8 cellular contexts compared by ENCODE assay signal in genomic region chr6:85354761-85355618, GRCh38.
DNase-seq lines count a peak whose midpoint lies in the region; ATAC-seq, FAIRE-seq and TF ChIP-seq lines count a peak whose summit lies in the region.

No MANE protein-coding gene starts in this region.

- H3K4me1 Mint-ChIP-seq in chondrocyte (ENCODE audit: low read depth) = peaks cover 4% of the 10 kb centered on the region

- intact Hi-C loops in right lobe of liver (cut with DNase I) = loop anchor here in 1 of 2 donors (10.0 kb wide), 1 partner anchor 130 kb away; no protein-coding TSS in a partner anchor

- TF ChIP-seq CTCF in A549 (IDR thresholded peaks at IDR 0.05) (peak; percentile 88), chondrocyte (IDR thresholded peaks at IDR 0.05) (peak; percentile 99), right lobe of liver (IDR thresholded peaks at IDR 0.05) (peak; percentile 93 to 97 (median 96))

- TF ChIP-seq RAD21 in A549 (conservative IDR thresholded peaks at IDR 0.05 in 1 of 2, IDR thresholded peaks at IDR 0.05 in 1 of 2) = peak; percentile 92 to 97

- H3K27me3 Mint-ChIP-seq in chondrocyte (ENCODE audit: low read depth) = no peaks in the 10 kb centered on the region

- H3K27me3 ChIP-seq in right lobe of liver = no peaks in the 10 kb centered on the region

- CTCF ChIA-PET in A549 (lab: Yijun Ruan, JAX) = interaction anchor here (0.6 to 7.3 kb wide), 35 partner anchors 11 to 288 kb away, joined by 3 to 161 read pairs (median 4); partner anchors contain the start of gene NT5E

- POLR2A ChIA-PET in A549 (lab: Yijun Ruan, JAX) = interaction anchor here (0.7 kb wide), 1 partner anchor 49 kb away, joined by 3 read pairs; no protein-coding TSS in a partner anchor

- no peak overlapping the region for H3K27ac Mint-ChIP-seq in chondrocyte (ENCODE audit: unreplicated experiment)

- no peaks in the 10 kb centered on the region for H3K36me3 Mint-ChIP-seq in chondrocyte (ENCODE audit: low read depth)

- H3K9me3 ChIP-seq in A549 (no peaks in the 10 kb centered on the region), right lobe of liver (no peaks in the 10 kb centered on the region)

- peak overlapping the region; percentile 40; the same call in 2 of the 3 replicates for H3K4me2 ChIP-seq in A549

- no peak for TF ChIP-seq EP300 in A549 (IDR thresholded peaks at IDR 0.05)

- ATAC-seq in A549 (peak; percentile 91 to 95), GM18498 (IDR thresholded peaks at IDR 0.05; ENCODE audit: unreplicated experiment) (peak; percentile 82), HG03039 (IDR thresholded peaks at IDR 0.05; ENCODE audit: unreplicated experiment) (peak; percentile 74), right lobe of liver (peak; percentile 99 to 100 (median 99))

- H3K27ac ChIP-seq in A549 (peak overlapping the region; percentile 41 to 67; a peak in 5 of 6 replicates), right lobe of liver (no peak overlapping the region)

- WGBS in A549 (ENCODE audit: missing lambda C conversion rate) = 16% methylated on average over 10 of the region's 10 CpGs
- 14% methylated on average over 10 of the region's 10 CpGs for WGBS in right lobe of liver (ENCODE audit: insufficient coverage, low coverage, low lambda C conversion rate, missing lambda C conversion rate)

- no peak for TF ChIP-seq POLR2A in A549 (IDR thresholded peaks at IDR 0.05; ENCODE audit: low read length)
- no peak for TF ChIP-seq POLR2A in right lobe of liver (IDR thresholded peaks at IDR 0.05)

- DNase-seq in A549 (ENCODE audit: low read depth in 1 of 2, low spot score in 1 of 2) = peak; percentile 33 to 59
- DNase-seq in NCI-H2196 (lab: John Stamatoyannopoulos, UW; ENCODE audit: unreplicated experiment) = peak; percentile 62
- DNase-seq in activated CD4-positive, alpha-beta T cell treated with anti-CD3 and anti-CD28 coated beads for 24 hours (ENCODE audit: low read depth in 2 of 2) = peak; percentile 43 to 59
- no peak for DNase-seq in chondrocyte (ENCODE audit: low spot score)
- DNase-seq in right lobe of liver = peak; percentile 63 to 71 (median 64)
- DNase-seq in stimulated activated CD8-positive, alpha-beta memory T cell treated with anti-CD3 and anti-CD28 coated beads, Interleukin-12 subunit alpha, Interleukin-12 subunit beta, amount 100 ng/mL, for 24 hours (ENCODE audit: extremely low read depth) = peak; percentile 12

- H3K4me3 Mint-ChIP-seq in chondrocyte (ENCODE audit: unreplicated experiment) = no peak overlapping the region

- no peak for FAIRE-seq in A549 (lab: Jason Lieb, UNC)

- H3K4me1 ChIP-seq in A549 = peaks cover 15% of the 10 kb centered on the region
- H3K4me1 ChIP-seq in right lobe of liver = peaks cover 0 to 7% (median 0%) of the 10 kb centered on the region in 4 donors

- H3K4me3 ChIP-seq in A549 (no peak overlapping the region), right lobe of liver (no peak overlapping the region)

- H3K9me3 Mint-ChIP-seq in chondrocyte (ENCODE audit: low read depth) = no peaks in the 10 kb centered on the region

- no peaks in the 10 kb centered on the region for H3K36me3 ChIP-seq in right lobe of liver

TF ChIP-seq in A549, 52 proteins besides CTCF, POLR2A, EP300 and RAD21:
- TF ChIP-seq CBX8 (IDR thresholded peaks at IDR 0.05) = no peak
- peak; percentile 96 for TF ChIP-seq SMC3 (IDR thresholded peaks at IDR 0.05)
- no peak for TF ChIP-seq MAX (IDR thresholded peaks at IDR 0.05)

Comparison
In these comparisons a context has a peak if more than half of its experiments do, and no peak if none do; other contexts are left out.
1. H3K27ac ChIP-seq: peak in A549 (2 of 2); none in right lobe of liver (0 of 3).
2. Peak in every context shown above with its lines, with median percentiles within 50 percentile points of each other: ATAC-seq and CTCF ChIP-seq.